31 cellular contexts compared by ENCODE assay signal in the genomic region with DNA sequence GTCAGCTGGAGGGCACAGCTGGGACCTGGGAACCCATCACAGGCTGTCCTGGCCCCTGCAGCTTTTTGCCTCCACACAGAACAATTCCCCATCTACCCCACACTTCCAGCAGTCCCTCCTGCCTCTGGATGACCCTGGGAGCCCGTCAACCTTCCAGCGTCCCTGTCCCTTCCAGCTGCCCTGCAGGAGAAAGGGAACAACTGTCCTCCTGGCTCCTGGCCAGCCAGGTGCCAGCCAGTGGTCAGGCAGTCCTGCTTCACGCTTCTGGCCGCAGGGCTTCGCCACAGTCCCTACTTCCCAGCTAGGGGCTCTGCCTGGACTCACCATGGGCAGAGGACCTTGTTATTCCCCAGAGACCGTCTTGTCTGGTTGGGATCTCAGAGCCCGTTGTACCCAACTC. TPM values are rescaled to one million over a fixed set of nuclear protein-coding genes. Genes with fewer than 3 reads are reported as not detected.
"Had no signal": no experiment of that assay in that cellular context is flagged by ENCODE, and none has a peak within 500 bp of the region (broad histone marks: within the 10 kb centered on the region; RNA-seq: fewer than 3 reads in every experiment).

No MANE protein-coding gene starts in this region.

- ATAC-seq: activated CD4-positive, alpha-beta T cell treated with anti-CD3 and anti-CD28 coated beads for 36 hours; activated T-cell treated with anti-CD3 and anti-CD28 coated beads, Interleukin-2, amount 50 U/mL, for 4 hours; sciatic nerve; stimulated activated naive B cell treated with anti-CD40 and anti-IgM and Interleukin-4, amounts not matched to agents 10 μg/mL and 1 μg/mL and 100 μg/mL, for 72 hours had no signal

- H3K27ac Mint-ChIP-seq: activated B cell treated with CpG ODN at 0.5 μM for 24 hours; activated CD4-positive, alpha-beta T cell treated with anti-CD3 and anti-CD28 coated beads for 36 hours; activated naive CD8-positive, alpha-beta T cell; activated T-helper 2 cell treated with anti-CD3 and anti-CD28 coated beads, Interferon-gamma antibody, Interleukin-2, Interleukin-4, amounts not matched to agents 10 μg/mL and 5 μg/mL and 100 μg/mL, durations not matched to agents 14 hours and 24 hours and 36 hours had no signal

- H3K36me3 ChIP-seq: adrenal gland, ascending aorta, breast epithelium, colonic mucosa, esophagus muscularis mucosa, left ventricle myocardium inferior, transverse colon, uterus had no signal

- DNase-seq: activated B cell treated with CpG ODN at 0.5 μM for 24 hours; activated CD4-positive, alpha-beta T cell treated with anti-CD3 and anti-CD28 coated beads for 36 hours; activated CD4-positive, alpha-beta T cell treated with anti-CD3 and anti-CD28 coated beads, Interleukin-2, amount 50 U/mL, for 4 hours; activated CD8-positive, alpha-beta memory T cell treated with anti-CD3 and anti-CD28 coated beads, Interleukin-2, amount 50 U/mL, for 48 hours; activated naive CD4-positive, alpha-beta T cell; activated T-cell treated with anti-CD3 and anti-CD28 coated beads, Interleukin-2, amount 50 U/mL, for 4 hours; adrenal gland; glutamatergic neuron; hippocampal formation; left ventricle myocardium inferior; mammary epithelial cell; midbrain; posterior cingulate gyrus; small intestine; stimulated activated CD4-positive, alpha-beta T cell treated with anti-CD3 and anti-CD28 coated beads, Interleukin-2, amount 100 ng/mL, for 24 hours; stimulated activated CD8-positive, alpha-beta memory T cell treated with anti-CD3 and anti-CD28 coated beads, Interleukin-4, amount 100 ng/mL, for 48 hours; stimulated activated naive B cell treated with anti-CD40 and anti-IgM and Interleukin-4, amounts not matched to agents 10 μg/mL and 1 μg/mL and 100 μg/mL, for 72 hours; T-helper 9 cell; uterus had no signal

- H3K9me3 Mint-ChIP-seq: activated B cell treated with CpG ODN at 0.5 μM for 24 hours; activated T-cell treated with anti-CD3 and anti-CD28 coated beads, Interleukin-2, amount 50 U/mL, for 4 hours; activated T-helper 2 cell treated with anti-CD3 and anti-CD28 coated beads, Interferon-gamma antibody, Interleukin-2, Interleukin-4, amounts not matched to agents 10 μg/mL and 5 μg/mL and 100 μg/mL, durations not matched to agents 14 hours and 24 hours and 36 hours; nephron; stimulated activated naive B cell treated with anti-CD40 and anti-IgM and Interleukin-4, amounts not matched to agents 10 μg/mL and 1 μg/mL and 100 μg/mL, for 72 hours had no signal

- H3K36me3 Mint-ChIP-seq: activated naive CD8-positive, alpha-beta T cell; stimulated activated naive B cell treated with anti-CD40 and anti-IgM and Interleukin-4, amounts not matched to agents 10 μg/mL and 1 μg/mL and 100 μg/mL, for 72 hours had no signal

- H3K4me1 ChIP-seq: adrenal gland, ascending aorta, breast epithelium had no signal

- H3K4me3 ChIP-seq: adrenal gland, ascending aorta, breast epithelium, colonic mucosa, esophagus muscularis mucosa, left ventricle myocardium inferior, transverse colon, uterus had no signal

- H3K27me3 ChIP-seq: adrenal gland, ascending aorta, breast epithelium, colonic mucosa, transverse colon, uterus had no signal

- H3K27ac ChIP-seq: adrenal gland, ascending aorta, esophagus muscularis mucosa had no signal

- H3K27me3 Mint-ChIP-seq: activated B cell treated with CpG ODN at 0.5 μM for 24 hours; activated naive CD8-positive, alpha-beta T cell had no signal

- FAIRE-seq: frontal cortex, small intestine had no signal

- H3K9me3 ChIP-seq: adrenal gland, ascending aorta, breast epithelium, colonic mucosa, esophagus muscularis mucosa, left ventricle myocardium inferior, transverse colon, uterus had no signal

- H3K4me3 Mint-ChIP-seq: activated CD4-positive, alpha-beta T cell treated with anti-CD3 and anti-CD28 coated beads for 36 hours; activated naive CD8-positive, alpha-beta T cell; activated T-cell treated with anti-CD3 and anti-CD28 coated beads, Interleukin-2, amount 50 U/mL, for 4 hours; stimulated activated naive B cell treated with anti-CD40 and anti-IgM and Interleukin-4, amounts not matched to agents 10 μg/mL and 1 μg/mL and 100 μg/mL, for 72 hours had no signal

RNA-seq across cellular contexts. Expression of a gene that starts 27.1 kb away (rescaled TPM):
- total RNA-seq: activated B cell treated with CpG ODN at 0.5 μM for 24 hours; activated CD4-positive, alpha-beta T cell treated with anti-CD3 and anti-CD28 coated beads for 36 hours; activated CD8-positive, alpha-beta memory T cell treated with anti-CD3 and anti-CD28 coated beads for 36 hours; activated T-cell treated with anti-CD3 and anti-CD28 coated beads, Interleukin-2, amount 50 U/mL, for 4 hours; activated T-helper 2 cell treated with anti-CD3 and anti-CD28 coated beads, Interferon-gamma antibody, Interleukin-2, Interleukin-4, amounts not matched to agents 10 μg/mL and 5 μg/mL and 100 μg/mL, durations not matched to agents 14 hours and 24 hours and 36 hours; renal cortical epithelial cell had no signal
- polyA plus RNA-seq: mammary epithelial cell had no signal
